Comparison of ENCODE assay signal across 27 cellular contexts in genomic region chr16:53216798-53217197, GRCh38.
DNase-seq lines count a peak whose midpoint lies in the region; ATAC-seq, FAIRE-seq and TF ChIP-seq lines count a peak whose summit lies in the region.
"Had no signal": no experiment of that assay in that cellular context is flagged by ENCODE, and none has a peak within 500 bp of the region (broad histone marks: within the 10 kb centered on the region; RNA-seq: fewer than 3 reads in every experiment).

No MANE protein-coding gene starts in this region.

- intact Hi-C loops in left ventricle myocardium inferior (cut with micrococcal nuclease): no loop called here
- intact Hi-C loops in left cardiac atrium (cut with DNase I): no loop called here
- intact Hi-C loops in pancreas (cut with DNase I): no loop called here

- no peak for TF ChIP-seq CTCF in left ventricle myocardium inferior (IDR thresholded peaks at IDR 0.05; ENCODE audit: borderline replicate concordance)
- TF ChIP-seq CTCF in brain (conservative IDR thresholded peaks at IDR 0.05): no peak
- no peak for TF ChIP-seq CTCF in pancreas (IDR thresholded peaks at IDR 0.05)

- ATAC-seq in left cardiac atrium (no peak), pancreas (no peak)
- ATAC-seq: heart right ventricle, left ventricle myocardium superior, T-cell had no signal

- no peaks in the 10 kb centered on the region for H3K27me3 ChIP-seq in left ventricle myocardium inferior (ENCODE audit: low read depth)
- no peaks in the 10 kb centered on the region for H3K27me3 ChIP-seq in effector memory CD4-positive, alpha-beta T cell (replicated peaks; ENCODE audit: control insufficient read depth, insufficient read depth, low read length, poor library complexity, severe bottlenecking)
- H3K27me3 ChIP-seq in pancreas: no peaks in the 10 kb centered on the region
- H3K27me3 ChIP-seq: adrenal gland, breast epithelium, heart right ventricle, right atrium auricular region, uterus had no signal

- no peaks in the 10 kb centered on the region for H3K27me3 Mint-ChIP-seq in brain
- H3K27me3 Mint-ChIP-seq: CD4-positive, alpha-beta T cell; T-cell had no signal

- peak overlapping the region in 2 of 5 experiments; percentile 23 to 50 for H3K27ac Mint-ChIP-seq in brain
- H3K27ac Mint-ChIP-seq: CD4-positive, alpha-beta T cell; T-cell had no signal

- 35 to 45% methylated on average over 2 of the region's 2 CpGs for WGBS in pancreas, 2 donors

- H3K4me3 Mint-ChIP-seq in brain: peak overlapping the region in 4 of 5 experiments; percentile 40 to 72 (median 55)
- H3K4me3 Mint-ChIP-seq: CD4-positive, alpha-beta T cell; immature natural killer cell; T-cell had no signal

- FAIRE-seq in pancreas (lab: Jason Lieb, UNC): no peak

- H3K36me3 ChIP-seq in left ventricle myocardium inferior (no peaks in the 10 kb centered on the region), pancreas (no peaks in the 10 kb centered on the region)
- no peaks in the 10 kb centered on the region for H3K36me3 ChIP-seq in effector memory CD4-positive, alpha-beta T cell (ENCODE audit: control insufficient read depth, insufficient read depth, low read length)
- H3K36me3 ChIP-seq: adrenal gland, breast epithelium, right atrium auricular region, uterus had no signal

- H3K9me3 Mint-ChIP-seq in brain: peaks cover 0 to 4% (median 0%) of the 10 kb centered on the region in 5 experiments
- H3K9me3 Mint-ChIP-seq: CD4-positive, alpha-beta T cell; immature natural killer cell; T-cell had no signal

- DNase-seq in left ventricle myocardium inferior: no peak
- no peak for DNase-seq in left cardiac atrium
- DNase-seq in NOMO-1 treated with DMSO at 0.1 percent for 48 hours (lab: John Stamatoyannopoulos, UW; ENCODE audit: unreplicated experiment): peak; percentile 74
- DNase-seq in effector memory CD4-positive, alpha-beta T cell: no peak
- no peak for DNase-seq in pancreas
- DNase-seq in central memory CD4-positive, alpha-beta T cell: no peak
- DNase-seq in NCI-H2107 (lab: John Stamatoyannopoulos, UW): no peak
- DNase-seq: activated CD4-positive, alpha-beta T cell treated with anti-CD3 and anti-CD28 coated beads, Interleukin-2, amount 50 U/mL, for 1 hour; activated gamma-delta T cell treated with Interleukin-2 at 50 U/mL for 16 hours; activated T-cell treated with anti-CD3 and anti-CD28 coated beads for 4 hours; adrenal gland; CD4-positive, alpha-beta T cell; cortex of kidney; H7; heart right ventricle; immature natural killer cell; left ventricle myocardium superior; NCI-H524; nucleus accumbens; substantia nigra; T-cell; uterus had no signal

- H3K9me3 ChIP-seq in left ventricle myocardium inferior (replicated peaks) (no peaks in the 10 kb centered on the region), pancreas (no peaks in the 10 kb centered on the region)
- no peaks in the 10 kb centered on the region for H3K9me3 ChIP-seq in effector memory CD4-positive, alpha-beta T cell (ENCODE audit: control insufficient read depth, low read length)
- H3K9me3 ChIP-seq: adrenal gland, breast epithelium, heart right ventricle, right atrium auricular region, uterus had no signal

- H3K4me3 ChIP-seq in left ventricle myocardium inferior: no peak overlapping the region
- H3K4me3 ChIP-seq in effector memory CD4-positive, alpha-beta T cell (ENCODE audit: insufficient read depth, low read depth, low read length, poor library complexity, severe bottlenecking): no peak overlapping the region
- H3K4me3 ChIP-seq in pancreas: no peak overlapping the region
- H3K4me3 ChIP-seq: adrenal gland, breast epithelium, heart right ventricle, right atrium auricular region, uterus had no signal

- H3K4me1 Mint-ChIP-seq in brain: peaks cover 44% of the 10 kb centered on the region

- peaks cover 98% of the 10 kb centered on the region for H3K4me1 ChIP-seq in left ventricle myocardium inferior
- H3K4me1 ChIP-seq in effector memory CD4-positive, alpha-beta T cell (ENCODE audit: control insufficient read depth, insufficient read depth, low read length, poor library complexity, severe bottlenecking): no peaks in the 10 kb centered on the region
- H3K4me1 ChIP-seq in pancreas: peaks cover 8 to 48% (median 26%) of the 10 kb centered on the region in 3 donors

- H3K36me3 Mint-ChIP-seq in brain: peaks cover 44% of the 10 kb centered on the region

- H3K27ac ChIP-seq in left ventricle myocardium inferior (replicated peaks): peak overlapping the region; percentile 21
- H3K27ac ChIP-seq in effector memory CD4-positive, alpha-beta T cell (ENCODE audit: insufficient read depth, low read length, poor library complexity, severe bottlenecking): no peak overlapping the region
- H3K27ac ChIP-seq in pancreas: no peak overlapping the region
- H3K27ac ChIP-seq: adrenal gland, KMS-11, right atrium auricular region, uterus, VCaP had no signal
